Comparison of ENCODE assay signal across 1 cellular context in the genomic region with DNA sequence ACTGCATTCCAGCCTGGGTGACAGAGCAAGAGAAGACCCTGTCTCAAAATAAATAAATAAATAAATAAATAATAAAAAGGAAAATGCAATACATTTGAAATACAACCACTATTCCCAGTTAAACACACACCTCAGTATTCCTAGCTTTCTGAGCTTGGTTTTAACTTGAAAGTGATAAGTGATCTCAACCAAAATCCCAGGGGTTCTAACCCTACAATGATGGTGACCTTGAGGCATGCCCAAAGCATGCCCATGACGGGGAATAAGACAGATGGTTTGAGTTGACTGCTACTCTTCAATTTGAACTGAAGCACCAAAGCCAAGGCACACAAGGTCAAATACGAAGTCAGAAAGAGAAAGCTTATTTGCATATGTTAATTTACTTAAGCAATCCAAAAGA.
TF ChIP-seq lines count a peak whose summit lies in the region.

No MANE protein-coding gene starts in this region.

TF ChIP-seq in K562, 482 proteins besides CTCF, POLR2A, EP300 and RAD21 (continued from another document):
- TF ChIP-seq, protein P1, sequence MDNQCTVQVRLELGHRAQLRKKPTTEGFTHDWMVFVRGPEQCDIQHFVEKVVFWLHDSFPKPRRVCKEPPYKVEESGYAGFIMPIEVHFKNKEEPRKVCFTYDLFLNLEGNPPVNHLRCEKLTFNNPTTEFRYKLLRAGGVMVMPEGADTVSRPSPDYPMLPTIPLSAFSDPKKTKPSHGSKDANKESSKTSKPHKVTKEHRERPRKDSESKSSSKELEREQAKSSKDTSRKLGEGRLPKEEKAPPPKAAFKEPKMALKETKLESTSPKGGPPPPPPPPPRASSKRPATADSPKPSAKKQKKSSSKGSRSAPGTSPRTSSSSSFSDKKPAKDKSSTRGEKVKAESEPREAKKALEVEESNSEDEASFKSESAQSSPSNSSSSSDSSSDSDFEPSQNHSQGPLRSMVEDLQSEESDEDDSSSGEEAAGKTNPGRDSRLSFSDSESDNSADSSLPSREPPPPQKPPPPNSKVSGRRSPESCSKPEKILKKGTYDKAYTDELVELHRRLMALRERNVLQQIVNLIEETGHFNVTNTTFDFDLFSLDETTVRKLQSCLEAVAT (IDR thresholded peaks at IDR 0.05), result no peak
- TF ChIP-seq MCM2 (IDR thresholded peaks at IDR 0.05; ENCODE audit: low read depth) (no peak), ARID4B (CRISPR knock-in tag; IDR thresholded peaks at IDR 0.05) (no peak), E2F3 (CRISPR knock-in tag; IDR thresholded peaks at IDR 0.05) (no peak), BRCA1 (IDR thresholded peaks at IDR 0.05) (no peak), BRCA1 (CRISPR knock-in tag; IDR thresholded peaks at IDR 0.05) (no peak), PML (IDR thresholded peaks at IDR 0.05; ENCODE audit: low read length) (peak; percentile 53), TRIM28 (IDR thresholded peaks at IDR 0.05) (no peak), TEAD4 (IDR thresholded peaks at IDR 0.05; ENCODE audit: low read length) (peak; percentile 20; the same call in 1 of the 2 replicates), TEAD4 (CRISPR knock-in tag; IDR thresholded peaks at IDR 0.05; ENCODE audit: borderline replicate concordance) (no peak), TBP (optimal IDR thresholded peaks at IDR 0.05; ENCODE audit: low read depth, low read length) (peak; percentile 64), RBM15 (IDR thresholded peaks at IDR 0.05; ENCODE audit: insufficient read depth, low read length) (no peak), SAFB2 (IDR thresholded peaks at IDR 0.05; ENCODE audit: borderline replicate concordance, low read depth, low read length, severe bottlenecking) (no peak), BRF2 (IDR thresholded peaks at IDR 0.05; ENCODE audit: borderline replicate concordance, insufficient read depth, insufficient read length) (no peak), CBX2 (IDR thresholded peaks at IDR 0.05; ENCODE audit: insufficient read depth, low read length, poor library complexity, severe bottlenecking) (no peak), SREBF2 (CRISPR knock-in tag; IDR thresholded peaks at IDR 0.05) (no peak), FOXP4 (CRISPR knock-in tag; IDR thresholded peaks at IDR 0.05; ENCODE audit: borderline replicate concordance) (no peak), RBBP5 (IDR thresholded peaks at IDR 0.05; ENCODE audit: borderline replicate concordance, insufficient read depth, low read length, poor library complexity, severe bottlenecking) (no peak), SMAD2 (IDR thresholded peaks at IDR 0.05; ENCODE audit: low read depth, low read length) (no peak), ZNF197 (CRISPR knock-in tag; IDR thresholded peaks at IDR 0.05; ENCODE audit: low read depth) (no peak)
